8 cellular contexts compared by ENCODE assay signal in genomic region chr9:127449332-127449966, GRCh38.
A peak's percentile ranks its signal among the peaks of the same experiment; 100 is the strongest.
DNase-seq lines count a peak whose midpoint lies in the region; ATAC-seq and TF ChIP-seq lines count a peak whose summit lies in the region.

No MANE protein-coding gene starts in this region.

- CTCF ChIA-PET in AG04449 (lab: Yijun Ruan, JAX) = interaction anchor here (0.8 to 1.8 kb wide), 6 partner anchors 10 to 511 kb away, joined by 3 to 6 read pairs (median 4); no protein-coding TSS in a partner anchor

- no peaks in the 10 kb centered on the region for H3K27me3 ChIP-seq in HUES6 (ENCODE audit: control insufficient read depth, insufficient read depth, low read length)

- peak overlapping the region; percentile 93 for H3K27ac Mint-ChIP-seq in memory B cell

- H3K9me3 Mint-ChIP-seq in memory B cell = no peaks in the 10 kb centered on the region

- H3K36me3 Mint-ChIP-seq in memory B cell = peaks cover 26% of the 10 kb centered on the region

- H3K4me3 ChIP-seq in AG04449 (ENCODE audit: low read depth, low read length) (peak overlapping the region; percentile 98), HUES6 (ENCODE audit: low read depth, low read length) (peak overlapping the region; percentile 93)

- peaks cover 25% of the 10 kb centered on the region for H3K4me1 Mint-ChIP-seq in memory B cell

- no peak for TF ChIP-seq CTCF in AG04449 (IDR thresholded peaks at IDR 0.05; ENCODE audit: insufficient read depth, low read length, missing control alignments)

- H3K4me3 Mint-ChIP-seq in memory B cell = peak overlapping the region; percentile 95

- peaks cover 11% of the 10 kb centered on the region for H3K4me1 ChIP-seq in HUES6 (ENCODE audit: control insufficient read depth, insufficient read depth, low read length)

- peak overlapping the region; percentile 97 for H3K27ac ChIP-seq in HUES6 (ENCODE audit: low read depth, low read length)

- peaks cover 69% of the 10 kb centered on the region for H3K36me3 ChIP-seq in HUES6 (ENCODE audit: control insufficient read depth, insufficient read depth, low read length)

- POLR2A ChIA-PET in AG04449 (lab: Yijun Ruan, JAX) = interaction anchor here (0.7 to 1.4 kb wide), 4 partner anchors 9 to 153 kb away, joined by 4 to 5 read pairs (median 4); partner anchors contain the start of gene ZNF79

- H3K9me3 ChIP-seq in HUES6 (ENCODE audit: control insufficient read depth, insufficient read depth, low read depth, low read length) = no peaks in the 10 kb centered on the region; the same call in 1 of the 2 replicates

- no peaks in the 10 kb centered on the region for H3K27me3 Mint-ChIP-seq in memory B cell

- DNase-seq in AG04449 (ENCODE audit: low read depth, low spot score) (no peak), astrocyte of the hippocampus (ENCODE audit: low read depth, low spot score) (peak; percentile 26), memory B cell (ENCODE audit: low spot score in 2 of 2) (no peak), HCEC 1CT (no peak), nucleus accumbens (lab: John Stamatoyannopoulos, UW) (no peak)

- peak overlapping the region; percentile 99 for H3K9ac ChIP-seq in HUES6 (ENCODE audit: low read length)

- ATAC-seq in memory B cell (ENCODE audit: low read depth) (no peak), HG03521 (IDR thresholded peaks at IDR 0.05; ENCODE audit: unreplicated experiment) (no peak), HG03159 (IDR thresholded peaks at IDR 0.05; ENCODE audit: unreplicated experiment) (no peak)
